ENCODE assay signal across 7 cellular contexts in the genomic region with DNA sequence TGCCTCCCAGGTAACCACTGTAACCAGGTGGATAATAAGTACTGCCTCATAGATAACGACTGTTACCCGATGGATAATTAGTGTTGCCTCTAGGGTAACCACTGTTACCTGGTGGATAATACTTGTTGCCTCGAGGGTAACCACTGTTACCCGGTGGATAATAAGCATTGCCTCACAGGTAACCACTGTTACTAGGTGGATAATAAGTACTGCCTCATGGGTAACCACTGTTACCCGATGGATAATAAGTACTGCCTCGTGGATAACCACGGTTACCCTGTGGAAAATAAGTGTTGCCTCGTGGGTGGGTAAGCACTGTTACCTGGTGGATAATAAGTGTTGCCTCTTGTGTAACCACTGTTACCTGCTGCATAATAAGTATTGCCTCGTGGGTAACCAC. TPM values are rescaled to one million over a fixed set of nuclear protein-coding genes. Genes with fewer than 3 reads are reported as not detected.
"Had no signal": no experiment of that assay in that cellular context is flagged by ENCODE, and none has a peak within 500 bp of the region (broad histone marks: within the 10 kb centered on the region; RNA-seq: fewer than 3 reads in every experiment).

No MANE protein-coding gene starts in this region.

RNA-seq across cellular contexts. Expression of gene NXPE4, which starts 17.5 kb away (rescaled TPM):
- total RNA-seq: GM23248, H4, H7, HepG2, HFFc6, HT1080 had no signal
- polyA plus RNA-seq: GM23248, HepG2, IgD-negative memory B cell had no signal

RNA-seq across cellular contexts. Expression of gene NXPE1, which starts 53.4 kb away (rescaled TPM):
- total RNA-seq: GM23248, H4, H7, HepG2, HFFc6, HT1080 had no signal
- polyA plus RNA-seq: GM23248, HepG2, IgD-negative memory B cell had no signal
